Comparison of ENCODE assay signal across 9 cellular contexts in genomic region chr1:6423321-6423999, GRCh38. TPM values are rescaled to one million over a fixed set of nuclear protein-coding genes. Genes with fewer than 3 reads are reported as not detected.
DNase-seq lines count a peak whose midpoint lies in the region; ATAC-seq and TF ChIP-seq lines count a peak whose summit lies in the region.
"Had no signal": no experiment of that assay in that cellular context is flagged by ENCODE, and none has a peak within 500 bp of the region (broad histone marks: within the 10 kb centered on the region; RNA-seq: fewer than 3 reads in every experiment).

No MANE protein-coding gene starts in this region.

- H3K9me3 ChIP-seq in HUES48 (ENCODE audit: control insufficient read depth, insufficient read depth, low read length) (no peaks in the 10 kb centered on the region), RWPE2 (ENCODE audit: severe bottlenecking) (no peaks in the 10 kb centered on the region), left ventricle myocardium inferior (replicated peaks) (no peaks in the 10 kb centered on the region)
- H3K9me3 ChIP-seq: SJCRH30 had no signal

- TF ChIP-seq CTCF in RWPE2 (IDR thresholded peaks at IDR 0.05; ENCODE audit: poor library complexity, severe bottlenecking) (peak; percentile 91), left ventricle myocardium inferior (IDR thresholded peaks at IDR 0.05; ENCODE audit: borderline replicate concordance) (peak; percentile 63)

- H3K36me3 ChIP-seq in HUES48 (ENCODE audit: control insufficient read depth, insufficient read depth, low read length) (no peaks in the 10 kb centered on the region), RWPE2 (ENCODE audit: low read depth) (no peaks in the 10 kb centered on the region), left ventricle myocardium inferior (no peaks in the 10 kb centered on the region)
- H3K36me3 ChIP-seq: SJCRH30 had no signal

- peak overlapping the region; percentile 34; the same call in 1 of the 2 replicates for H3K4me3 ChIP-seq in HUES48 (ENCODE audit: low read depth, low read length)
- H3K4me3 ChIP-seq in RWPE2 (ENCODE audit: severe bottlenecking): no peak overlapping the region
- H3K4me3 ChIP-seq in left ventricle myocardium inferior: peak overlapping the region; percentile 7
- H3K4me3 ChIP-seq: SJCRH30 had no signal

- H3K27me3 ChIP-seq in HUES48 (ENCODE audit: control insufficient read depth, insufficient read depth, low read length) (peaks cover 91% of the 10 kb centered on the region), RWPE2 (ENCODE audit: insufficient read depth, poor library complexity, severe bottlenecking) (peaks cover 6% of the 10 kb centered on the region), left ventricle myocardium inferior (ENCODE audit: low read depth) (peaks cover 100% of the 10 kb centered on the region)

- H3K9ac ChIP-seq in HUES48 (ENCODE audit: low read depth, low read length): no peak overlapping the region

- H3K4me1 ChIP-seq in HUES48 (ENCODE audit: control insufficient read depth, insufficient read depth, low read length): peaks cover 3% of the 10 kb centered on the region; the same call in 1 of the 2 replicates
- peaks cover 14% of the 10 kb centered on the region for H3K4me1 ChIP-seq in RWPE2 (ENCODE audit: insufficient read depth, poor library complexity, severe bottlenecking)
- peaks cover 56% of the 10 kb centered on the region for H3K4me1 ChIP-seq in left ventricle myocardium inferior
- H3K4me1 ChIP-seq: SJCRH30 had no signal

- ATAC-seq in RWPE2 (ENCODE audit: low read depth) (peak; percentile 64), HG03442 (IDR thresholded peaks at IDR 0.05; ENCODE audit: unreplicated experiment) (no peak), GM21717 (IDR thresholded peaks at IDR 0.05; ENCODE audit: unreplicated experiment) (no peak)

- intact Hi-C loops in left ventricle myocardium inferior (cut with micrococcal nuclease): no loop called here

- DNase-seq in DMS153 (lab: John Stamatoyannopoulos, UW) (peak; percentile 80), RWPE2 (ENCODE audit: low spot score) (peak; percentile 88), left ventricle myocardium inferior (no peak)
- peak; percentile 64 for DNase-seq in activated effector memory CD4-positive, alpha-beta T cell treated with Interleukin-2 at 50 U/mL for 16 hours
- peak; percentile 42 to 62 (median 48) for DNase-seq in stimulated activated CD4-positive, alpha-beta T cell treated with anti-CD3 and anti-CD28 coated beads, Interleukin-1b, Interleukin-23, amount 100 ng/mL, for 24 hours (ENCODE audit: low read depth in 4 of 4, low spot score in 1 of 4)

- H3K27ac ChIP-seq in HUES48 (ENCODE audit: low read depth, low read length) (no peak overlapping the region), RWPE2 (ENCODE audit: poor library complexity, severe bottlenecking) (peak overlapping the region; percentile 47), left ventricle myocardium inferior (replicated peaks) (no peak overlapping the region)
- H3K27ac ChIP-seq: SJCRH30 had no signal

RNA-seq across cellular contexts. Expression of gene ESPN, which starts 1.1 kb away (rescaled TPM):
- 0.41 TPM for total RNA-seq in left ventricle myocardium inferior

RNA-seq across cellular contexts. Expression of gene HES2, which starts 3.7 kb away (rescaled TPM):
- total RNA-seq in left ventricle myocardium inferior: not detected
- total RNA-seq: SJCRH30 had no signal

RNA-seq across cellular contexts. Expression of gene ACOT7, which starts 29.9 kb away (rescaled TPM):
- total RNA-seq in left ventricle myocardium inferior: 8.6 TPM

RNA-seq across cellular contexts. Expression of gene TNFRSF25, which starts 42.5 kb away (rescaled TPM):
- 12.6 TPM for total RNA-seq in left ventricle myocardium inferior
